ENCODE assay signal across 8 cellular contexts in the genomic region with DNA sequence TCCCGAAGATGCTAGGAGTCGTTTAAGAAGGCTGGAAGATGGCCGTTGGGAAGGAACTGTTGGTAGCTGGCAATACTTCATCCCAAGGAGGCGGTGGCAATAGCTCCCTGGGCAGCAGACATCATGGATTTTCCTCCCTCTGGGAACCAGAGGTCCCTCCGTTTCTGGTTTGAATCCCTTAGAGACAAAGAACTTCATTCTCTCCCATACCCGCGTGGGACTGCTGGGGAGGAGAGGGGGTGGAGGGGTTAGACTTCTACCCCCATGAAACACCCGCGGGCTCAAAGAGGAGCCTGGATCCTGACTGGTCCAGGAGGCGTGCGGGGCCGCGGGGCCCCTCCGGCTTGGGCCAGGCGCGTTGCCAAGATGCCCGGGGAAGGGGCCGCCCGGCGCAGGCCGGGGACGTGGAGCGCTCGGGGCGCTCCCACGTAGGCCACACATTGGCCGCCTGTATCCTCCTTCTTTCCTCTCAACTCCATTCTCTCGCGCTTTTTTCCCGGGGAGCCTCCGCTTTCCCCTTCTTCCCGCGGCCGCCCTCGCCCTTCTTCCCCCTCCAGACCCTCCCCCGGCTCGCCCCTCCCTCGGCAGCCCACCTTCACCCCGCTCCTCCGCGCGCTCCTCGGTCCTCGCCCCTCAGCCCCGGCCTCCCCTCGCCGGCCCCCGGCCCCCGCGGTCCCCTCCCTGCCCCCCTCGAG. TPM values are rescaled to one million over a fixed set of nuclear protein-coding genes. Genes with fewer than 3 reads are reported as not detected.
DNase-seq lines count a peak whose midpoint lies in the region; ATAC-seq and TF ChIP-seq lines count a peak whose summit lies in the region.

No MANE protein-coding gene starts in this region.

- no peaks in the 10 kb centered on the region for H3K27me3 ChIP-seq in ACC112 (ENCODE audit: insufficient read depth, low read length)
- no peaks in the 10 kb centered on the region for H3K27me3 ChIP-seq in gastroesophageal sphincter
- H3K27me3 ChIP-seq in neutrophil: no peaks in the 10 kb centered on the region

- H3K9me3 ChIP-seq in gastroesophageal sphincter (no peaks in the 10 kb centered on the region), neutrophil (no peaks in the 10 kb centered on the region)

- WGBS in gastroesophageal sphincter (ENCODE audit: low coverage in 1 of 2), 2 donors: 0 to 1% methylated on average over 10 to 20 of the region's 51 CpGs

- H3K27ac ChIP-seq in ACC112 (ENCODE audit: low read depth, low read length): peak overlapping the region; percentile 83
- H3K27ac ChIP-seq in gastroesophageal sphincter: peak overlapping the region; percentile 90 to 99 (median 96)
- peak overlapping the region; percentile 99 for H3K27ac ChIP-seq in neutrophil

- TF ChIP-seq CTCF in GM12864 (IDR thresholded peaks at IDR 0.05; ENCODE audit: low read depth, low read length, missing control alignments) (no peak), gastroesophageal sphincter (IDR thresholded peaks at IDR 0.05) (no peak), neutrophil (IDR thresholded peaks at IDR 0.05) (no peak)

- ATAC-seq in gastroesophageal sphincter (peak; percentile 45), GM21825 (IDR thresholded peaks at IDR 0.05; ENCODE audit: unreplicated experiment) (no peak), GM18870 (IDR thresholded peaks at IDR 0.05; ENCODE audit: unreplicated experiment) (no peak)

- peak overlapping the region; percentile 77 for H3K27ac Mint-ChIP-seq in activated T-helper 2 cell treated with anti-CD3 and anti-CD28 coated beads, Interferon-gamma antibody, Interleukin-2, Interleukin-4, amounts not matched to agents 10 μg/mL and 5 μg/mL and 100 μg/mL, durations not matched to agents 14 hours and 24 hours and 36 hours

- peak overlapping the region; percentile 84 for H3K4me3 Mint-ChIP-seq in activated T-helper 2 cell treated with anti-CD3 and anti-CD28 coated beads, Interferon-gamma antibody, Interleukin-2, Interleukin-4, amounts not matched to agents 10 μg/mL and 5 μg/mL and 100 μg/mL, durations not matched to agents 14 hours and 24 hours and 36 hours (ENCODE audit: low read depth)

- H3K4me1 ChIP-seq in ACC112 (ENCODE audit: control insufficient read depth, insufficient read depth, low read length, unreplicated experiment) (peaks cover 12% of the 10 kb centered on the region), gastroesophageal sphincter (peaks cover 0 to 43% (median 8%) of the 10 kb centered on the region in 3 donors), neutrophil (ENCODE audit: control insufficient read depth in 1 of 2, insufficient read depth in 1 of 2, low read depth in 1 of 2, low read length in 1 of 2) (peaks cover 49 to 65% of the 10 kb centered on the region in 2 experiments)

- peaks cover 35% of the 10 kb centered on the region for H3K36me3 Mint-ChIP-seq in activated T-helper 2 cell treated with anti-CD3 and anti-CD28 coated beads, Interferon-gamma antibody, Interleukin-2, Interleukin-4, amounts not matched to agents 10 μg/mL and 5 μg/mL and 100 μg/mL, durations not matched to agents 14 hours and 24 hours and 36 hours (ENCODE audit: low read depth)

- no peak for TF ChIP-seq POLR2A in gastroesophageal sphincter (IDR thresholded peaks at IDR 0.05)

- intact Hi-C loops in activated T-helper 2 cell treated with anti-CD3 and anti-CD28 coated beads, Interferon-gamma antibody, Interleukin-2, Interleukin-4, amounts not matched to agents 10 μg/mL and 5 μg/mL and 100 μg/mL, durations not matched to agents 14 hours and 24 hours and 36 hours (cut with micrococcal nuclease): loop anchor here (1.0 kb wide), 1 partner anchor 8 kb away; no protein-coding TSS in a partner anchor

- TF ChIP-seq EP300 in gastroesophageal sphincter (IDR thresholded peaks at IDR 0.05): no peak

- DNase-seq in GM12864 (ENCODE audit: low read depth) (no peak), NCI-H1092 (lab: John Stamatoyannopoulos, UW) (peak; percentile 40)
- DNase-seq in activated T-helper 2 cell treated with anti-CD3 and anti-CD28 coated beads, Interferon-gamma antibody, Interleukin-2, Interleukin-4, amounts not matched to agents 10 μg/mL and 5 μg/mL and 100 μg/mL, durations not matched to agents 14 hours and 24 hours and 36 hours (ENCODE audit: low spot score): no peak

- H3K27me3 Mint-ChIP-seq in activated T-helper 2 cell treated with anti-CD3 and anti-CD28 coated beads, Interferon-gamma antibody, Interleukin-2, Interleukin-4, amounts not matched to agents 10 μg/mL and 5 μg/mL and 100 μg/mL, durations not matched to agents 14 hours and 24 hours and 36 hours (ENCODE audit: low read depth): no peaks in the 10 kb centered on the region

- H3K4me3 ChIP-seq in ACC112 (ENCODE audit: low read depth, low read length) (peak overlapping the region; percentile 86), GM12864 (ENCODE audit: low read depth, low read length) (peak overlapping the region; percentile 89), gastroesophageal sphincter (peak overlapping the region; percentile 87 to 88), neutrophil (ENCODE audit: low read depth in 1 of 2, low read length in 1 of 2) (peak overlapping the region; percentile 96 to 99)

- H3K36me3 ChIP-seq in ACC112 (ENCODE audit: insufficient read depth, low read length) (no peaks in the 10 kb centered on the region), gastroesophageal sphincter (peaks cover 0 to 10% of the 10 kb centered on the region in 2 donors), neutrophil (peaks cover 16% of the 10 kb centered on the region)

- H3K9me3 Mint-ChIP-seq in activated T-helper 2 cell treated with anti-CD3 and anti-CD28 coated beads, Interferon-gamma antibody, Interleukin-2, Interleukin-4, amounts not matched to agents 10 μg/mL and 5 μg/mL and 100 μg/mL, durations not matched to agents 14 hours and 24 hours and 36 hours: no peaks in the 10 kb centered on the region

- peaks cover 32% of the 10 kb centered on the region for H3K4me1 Mint-ChIP-seq in activated T-helper 2 cell treated with anti-CD3 and anti-CD28 coated beads, Interferon-gamma antibody, Interleukin-2, Interleukin-4, amounts not matched to agents 10 μg/mL and 5 μg/mL and 100 μg/mL, durations not matched to agents 14 hours and 24 hours and 36 hours (ENCODE audit: low read depth)

- H2AFZ ChIP-seq in ACC112 (ENCODE audit: low read length, unreplicated experiment): peak overlapping the region; percentile 90

- peaks cover 58% of the 10 kb centered on the region for H3K79me2 ChIP-seq in ACC112 (ENCODE audit: control insufficient read depth, insufficient read depth, low read length, unreplicated experiment)

RNA-seq across cellular contexts. Expression of a gene that starts 0.4 kb away (rescaled TPM):
- 87.6 and 95.8 TPM in 2 replicates for total RNA-seq in activated T-helper 2 cell treated with anti-CD3 and anti-CD28 coated beads, Interferon-gamma antibody, Interleukin-2, Interleukin-4, amounts not matched to agents 10 μg/mL and 5 μg/mL and 100 μg/mL, durations not matched to agents 14 hours and 24 hours and 36 hours
- 100 to 1,000 TPM in 1 of 4 donors, 10 to 100 TPM in 3; 67.0 to 107 (median 88.1) TPM for total RNA-seq in gastroesophageal sphincter

RNA-seq across cellular contexts. Expression of a gene that starts 19.0 kb away (rescaled TPM):
- total RNA-seq in activated T-helper 2 cell treated with anti-CD3 and anti-CD28 coated beads, Interferon-gamma antibody, Interleukin-2, Interleukin-4, amounts not matched to agents 10 μg/mL and 5 μg/mL and 100 μg/mL, durations not matched to agents 14 hours and 24 hours and 36 hours: 118 and 120 TPM in 2 replicates
- 100 to 1,000 TPM in 1 of 4 donors, 10 to 100 TPM in 3; 63.1 to 114 (median 89.1) TPM for total RNA-seq in gastroesophageal sphincter

RNA-seq across cellular contexts. Expression of a gene that starts 20.9 kb away (rescaled TPM):
- 6.6 and 6.8 TPM in 2 replicates for total RNA-seq in activated T-helper 2 cell treated with anti-CD3 and anti-CD28 coated beads, Interferon-gamma antibody, Interleukin-2, Interleukin-4, amounts not matched to agents 10 μg/mL and 5 μg/mL and 100 μg/mL, durations not matched to agents 14 hours and 24 hours and 36 hours
- total RNA-seq in gastroesophageal sphincter: 10 to 100 TPM in 3 of 4 donors, 1 to 10 TPM in 1; 1.5 to 20.4 (median 18.3) TPM

RNA-seq across cellular contexts. Expression of a gene that starts 55.9 kb away (rescaled TPM):
- total RNA-seq in activated T-helper 2 cell treated with anti-CD3 and anti-CD28 coated beads, Interferon-gamma antibody, Interleukin-2, Interleukin-4, amounts not matched to agents 10 μg/mL and 5 μg/mL and 100 μg/mL, durations not matched to agents 14 hours and 24 hours and 36 hours: 11.6 and 12.3 TPM in 2 replicates
- total RNA-seq in gastroesophageal sphincter: 1 to 10 TPM; 2.4 to 5.2 (median 3.3) TPM

RNA-seq across cellular contexts. Expression of a gene that starts 58.6 kb away (rescaled TPM):
- total RNA-seq in activated T-helper 2 cell treated with anti-CD3 and anti-CD28 coated beads, Interferon-gamma antibody, Interleukin-2, Interleukin-4, amounts not matched to agents 10 μg/mL and 5 μg/mL and 100 μg/mL, durations not matched to agents 14 hours and 24 hours and 36 hours: 4.9 and 5.6 TPM in 2 replicates
- 100 to 1,000 TPM in 2 of 4 donors, 10 to 100 TPM in 2; 84.8 to 133 (median 102) TPM for total RNA-seq in gastroesophageal sphincter
